ENCODE assay signal across 25 cellular contexts in genomic region chr1:213678348-213678747, GRCh38.
"Had no signal": no experiment of that assay in that cellular context is flagged by ENCODE, and none has a peak within 500 bp of the region (broad histone marks: within the 10 kb centered on the region; RNA-seq: fewer than 3 reads in every experiment).

No MANE protein-coding gene starts in this region.

- H3K27ac ChIP-seq: left lung, pancreas, prostate gland, sigmoid colon, spleen, suprapubic skin, thoracic aorta, tibial artery, upper lobe of right lung had no signal

- H3K9me3 ChIP-seq: left lung, pancreas, prostate gland, sigmoid colon, spleen, suprapubic skin, thoracic aorta, tibial artery, upper lobe of right lung had no signal

- ATAC-seq: left cardiac atrium; left lung; natural killer cell; pancreas; right cardiac atrium; stimulated activated effector memory CD8-positive, alpha-beta T cell treated with anti-CD3 and anti-CD28 coated beads, Interleukin-12 subunit alpha, Interleukin-12 subunit beta, amount 100 ng/mL, for 72 hours; upper lobe of right lung had no signal

- H3K27me3 ChIP-seq: left lung, pancreas, sigmoid colon, spleen, suprapubic skin had no signal

- DNase-seq: hippocampal formation; kidney glomerular epithelial cell; left cardiac atrium; left lung; mesendoderm; naive B cell; natural killer cell; nucleus accumbens; pancreas; posterior cingulate gyrus; retina; right cardiac atrium; sigmoid colon; small intestine; spleen; stimulated activated CD4-positive, alpha-beta T cell treated with anti-CD3 and anti-CD28 coated beads, Interleukin-4, amount 100 ng/mL, for 24 hours; stimulated activated naive CD4-positive, alpha-beta T cell; tibial artery; trophoblast cell; upper lobe of right lung had no signal

- H3K36me3 ChIP-seq: left lung, pancreas, prostate gland, sigmoid colon, spleen, suprapubic skin, thoracic aorta, tibial artery, upper lobe of right lung had no signal

- H3K4me3 ChIP-seq: left lung, lung, pancreas, prostate gland, sigmoid colon, spleen, suprapubic skin, thoracic aorta, tibial artery, upper lobe of right lung had no signal

- H3K4me1 ChIP-seq: left lung, pancreas, prostate gland, sigmoid colon, spleen, suprapubic skin, tibial artery, upper lobe of right lung had no signal
